In the genomic region with DNA sequence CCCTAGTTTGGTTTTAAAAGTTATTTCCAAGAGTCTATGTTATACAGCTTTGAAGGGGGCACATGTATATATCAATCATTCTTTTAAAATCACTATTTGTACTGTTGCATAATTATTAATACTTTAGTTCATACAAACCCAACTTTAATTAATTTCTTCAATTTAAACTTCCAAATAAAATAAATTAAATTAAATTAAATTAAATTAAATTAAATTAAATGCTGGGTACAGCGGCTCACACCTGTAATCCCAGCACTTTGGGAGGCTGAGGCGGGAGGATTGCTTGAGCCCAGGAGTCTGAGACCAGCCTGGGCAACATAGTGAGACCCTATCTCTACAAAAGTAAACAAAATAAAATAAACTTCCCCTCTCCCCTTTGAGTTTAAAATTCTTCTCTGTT, we compare ENCODE assay signal across 2 cellular contexts.
DNase-seq lines count a peak whose midpoint lies in the region; ATAC-seq and TF ChIP-seq lines count a peak whose summit lies in the region.
"Not testable (repeated sequence)": the region's sequence is repeated elsewhere in the genome, so short reads cannot be mapped to it uniquely, and the experiment has no call there.

No MANE protein-coding gene starts in this region.

- H3K9me3 Mint-ChIP-seq in WTC11: peaks cover 17% of the 10 kb centered on the region

- not testable (repeated sequence) for TF ChIP-seq CTCF in WTC11 (IDR thresholded peaks at IDR 0.05)

- not testable (repeated sequence) for H3K27ac Mint-ChIP-seq in WTC11

- not testable (repeated sequence) for H3K36me3 Mint-ChIP-seq in WTC11

- H3K4me1 Mint-ChIP-seq in WTC11: not testable (repeated sequence)

- H3K27me3 ChIP-seq in subcutaneous abdominal adipose tissue (ENCODE audit: control insufficient read depth in 5 of 5, insufficient read depth in 4 of 5, low read length in 5 of 5): not testable (repeated sequence)

- not testable (repeated sequence) for H3K4me1 ChIP-seq in subcutaneous abdominal adipose tissue (ENCODE audit: control insufficient read depth in 5 of 5, insufficient read depth in 5 of 5, low read length in 5 of 5)

- CTCF ChIA-PET in WTC11 (lab: Charles Lee): not testable (repeated sequence)

- POLR2A ChIA-PET in WTC11 (lab: Charles Lee): not testable (repeated sequence)

- not testable (repeated sequence) for H3K4me3 Mint-ChIP-seq in WTC11

- not testable (repeated sequence) for H3K27me3 Mint-ChIP-seq in WTC11 (ENCODE audit: low read depth)

- not testable (repeated sequence) for H3K4me3 ChIP-seq in subcutaneous abdominal adipose tissue (ENCODE audit: low read depth in 1 of 5, low read length in 5 of 5)

- H3K27ac ChIP-seq in subcutaneous abdominal adipose tissue (ENCODE audit: low read depth, low read length): peak overlapping the region; percentile 81

- not testable (repeated sequence) for H3K9ac ChIP-seq in subcutaneous abdominal adipose tissue (ENCODE audit: low read length in 5 of 5)

- H3K36me3 ChIP-seq in subcutaneous abdominal adipose tissue (ENCODE audit: control insufficient read depth in 5 of 5, insufficient read depth in 5 of 5, low read length in 5 of 5): not testable (repeated sequence)

- H3K9me3 ChIP-seq in subcutaneous abdominal adipose tissue (ENCODE audit: control insufficient read depth in 5 of 5, low read length in 5 of 5): not testable (repeated sequence)

- not testable (repeated sequence) for ATAC-seq in WTC11

- not testable (repeated sequence) for DNase-seq in WTC11 (ENCODE audit: low spot score)

TF ChIP-seq in WTC11, 78 proteins besides CTCF, POLR2A, EP300 and RAD21:
- TF ChIP-seq HMGA2 (CRISPR knock-in tag; IDR thresholded peaks at IDR 0.05): peak; percentile 95
